ENCODE assay signal across 8 cellular contexts in genomic region chr6:18387061-18387721, GRCh38. TPM values are rescaled to one million over a fixed set of nuclear protein-coding genes. Genes with fewer than 3 reads are reported as not detected.
DNase-seq lines count a peak whose midpoint lies in the region; ATAC-seq and TF ChIP-seq lines count a peak whose summit lies in the region.

Gene RNF144B, plus strand, starts transcription at chr6:18387350. Its CDS starts 12,185 bp downstream, at chr6:18399535.

- H3F3A ChIP-seq in GM23338 (replicated peaks; ENCODE audit: low read depth) (peaks cover 10% of the 10 kb centered on the region; the same call in 1 of the 2 replicates), neural cell (ENCODE audit: insufficient read depth, low read length, poor library complexity, severe bottlenecking) (no peaks in the 10 kb centered on the region)

- no peaks in the 10 kb centered on the region; the same call in 1 of the 3 replicates for H3K9me3 Mint-ChIP-seq in GM23338
- no peaks in the 10 kb centered on the region for H3K9me3 Mint-ChIP-seq in stimulated activated naive CD8-positive, alpha-beta T cell treated with anti-CD3 and anti-CD28 coated beads, Interleukin-15, amount 100 ng/mL, for 72 hours

- no peaks in the 10 kb centered on the region for H4K20me1 ChIP-seq in GM23338 (replicated peaks; ENCODE audit: insufficient read depth)
- H4K20me1 ChIP-seq in neural cell (ENCODE audit: insufficient read depth) = no peaks in the 10 kb centered on the region

- peak; percentile 16 for TF ChIP-seq EP300 in neural cell (conservative IDR thresholded peaks at IDR 0.05; ENCODE audit: poor library complexity, severe bottlenecking)

- POLR2A ChIA-PET in RWPE1 (lab: Yijun Ruan, JAX; ENCODE audit: low non-redundant PET) = interaction anchor here (1.2 kb wide), 1 partner anchor 123 kb away, joined by 3 read pairs; the partner anchor contains the start of gene DEK

- H3K4me1 ChIP-seq in GM23338 (ENCODE audit: insufficient read depth) = peaks cover 43% of the 10 kb centered on the region

- H2AFZ ChIP-seq in GM23338 (peak within 1 kb of the TSS; percentile 97), neural cell (ENCODE audit: low read depth, low read length) (peak within 1 kb of the TSS; percentile 5)

- H3K36me3 ChIP-seq in GM23338 (ENCODE audit: insufficient read depth) (no peaks in the 10 kb centered on the region), neural cell (ENCODE audit: insufficient read depth, low read length) (no peaks in the 10 kb centered on the region)

- DNase-seq in DMS53 (lab: John Stamatoyannopoulos, UW) (peak; percentile 96), GM23338 (ENCODE audit: low spot score) (peak; percentile 93), LNCaP clone FGC (ENCODE audit: low read depth) (peak; percentile 92), RWPE1 (ENCODE audit: low spot score) (peak; percentile 81), fibroblast of the conjunctiva (ENCODE audit: low read depth) (peak; percentile 51)
- peak; percentile 84 for DNase-seq in activated effector memory CD4-positive, alpha-beta T cell treated with anti-CD3 and anti-CD28 coated beads, Interleukin-2, amount 50 U/mL, for 16 hours
- DNase-seq in stimulated activated naive CD8-positive, alpha-beta T cell treated with anti-CD3 and anti-CD28 coated beads, Interleukin-15, amount 100 ng/mL, for 72 hours = peak; percentile 52 to 56

- peak within 1 kb of the TSS; percentile 64 for H3K4me3 ChIP-seq in GM23338
- H3K4me3 ChIP-seq in LNCaP clone FGC (ENCODE audit: low read depth, low read length) = peak within 1 kb of the TSS; percentile 75
- H3K4me3 ChIP-seq in neural cell (ENCODE audit: low read length) = peak within 1 kb of the TSS; percentile 78

- peaks cover 6% of the 10 kb centered on the region for H3K27me3 Mint-ChIP-seq in GM23338 (ENCODE audit: insufficient read depth, low read depth, poor library complexity)
- H3K27me3 Mint-ChIP-seq in stimulated activated naive CD8-positive, alpha-beta T cell treated with anti-CD3 and anti-CD28 coated beads, Interleukin-15, amount 100 ng/mL, for 72 hours = no peaks in the 10 kb centered on the region

- no peaks in the 10 kb centered on the region for H3K9me3 ChIP-seq in neural cell (ENCODE audit: low read length)

- peak within 1 kb of the TSS; percentile 36 for H3K9ac ChIP-seq in neural cell (ENCODE audit: low read length)

- CTCF ChIA-PET in RWPE1 (lab: Yijun Ruan, JAX) = interaction anchor here (0.5 to 0.7 kb wide), 3 partner anchors 18 to 803 kb away, joined by 3 to 5 read pairs (median 4); no protein-coding TSS in a partner anchor

- ATAC-seq in GM23338 = peak; percentile 97
- peak; percentile 92 for ATAC-seq in stimulated activated naive CD8-positive, alpha-beta T cell treated with anti-CD3 and anti-CD28 coated beads, Interleukin-15, amount 100 ng/mL, for 72 hours

- peaks cover 40% of the 10 kb centered on the region for H3K4me1 Mint-ChIP-seq in GM23338
- H3K4me1 Mint-ChIP-seq in stimulated activated naive CD8-positive, alpha-beta T cell treated with anti-CD3 and anti-CD28 coated beads, Interleukin-15, amount 100 ng/mL, for 72 hours = peaks cover 43% of the 10 kb centered on the region

- peak within 1 kb of the TSS; percentile 73 for H3K27ac Mint-ChIP-seq in GM23338
- peak within 1 kb of the TSS; percentile 10 to 23 for H3K27ac Mint-ChIP-seq in stimulated activated naive CD8-positive, alpha-beta T cell treated with anti-CD3 and anti-CD28 coated beads, Interleukin-15, amount 100 ng/mL, for 72 hours

- TF ChIP-seq CTCF in GM23338 (conservative IDR thresholded peaks at IDR 0.05; ENCODE audit: low read depth in 2 of 2) (no peak), LNCaP clone FGC (IDR thresholded peaks at IDR 0.05; ENCODE audit: control insufficient read depth, extremely low read depth, insufficient read depth) (no peak), RWPE1 (conservative IDR thresholded peaks at IDR 0.05; ENCODE audit: low read depth) (no peak), neural cell (IDR thresholded peaks at IDR 0.05; ENCODE audit: poor library complexity, severe bottlenecking) (no peak)

- H3K36me3 Mint-ChIP-seq in GM23338 (ENCODE audit: low read depth) = peaks cover 4% of the 10 kb centered on the region; the same call in 2 of the 3 replicates

- no peaks in the 10 kb centered on the region for H3K27me3 ChIP-seq in GM23338 (ENCODE audit: insufficient read depth)
- H3K27me3 ChIP-seq in neural cell (ENCODE audit: insufficient read depth, low read depth, low read length) = peaks cover 29% of the 10 kb centered on the region

- H3K9me2 ChIP-seq in GM23338 (ENCODE audit: insufficient read depth) (no peaks in the 10 kb centered on the region), neural cell (ENCODE audit: insufficient read depth, low read length) (no peaks in the 10 kb centered on the region)

- H3K4me2 ChIP-seq in GM23338 (peak within 1 kb of the TSS; percentile 82), neural cell (ENCODE audit: low read length) (peak within 1 kb of the TSS; percentile 79)

- H3K27ac ChIP-seq in GM23338 (ENCODE audit: low read depth) (peak within 1 kb of the TSS; percentile 92), RWPE1 (peak within 1 kb of the TSS; percentile 91), neural cell (ENCODE audit: low read length) (no peak within 1 kb of the TSS)

- TF ChIP-seq RAD21 in neural cell (conservative IDR thresholded peaks at IDR 0.05) = no peak

- H3K79me2 ChIP-seq in GM23338 (replicated peaks; ENCODE audit: insufficient read depth) (peaks cover 19% of the 10 kb centered on the region), neural cell (replicated peaks; ENCODE audit: insufficient read depth, low read length) (no peaks in the 10 kb centered on the region)

- H3K4me3 Mint-ChIP-seq in GM23338 = peak within 1 kb of the TSS; percentile 93
- peak within 1 kb of the TSS; percentile 92 to 96 for H3K4me3 Mint-ChIP-seq in stimulated activated naive CD8-positive, alpha-beta T cell treated with anti-CD3 and anti-CD28 coated beads, Interleukin-15, amount 100 ng/mL, for 72 hours

TF ChIP-seq in GM23338, 12 proteins besides CTCF, POLR2A, EP300 and RAD21:
- TF ChIP-seq POLR2AphosphoS5 (IDR thresholded peaks at IDR 0.05; ENCODE audit: low read depth) (peak; percentile 63), ETS1 (IDR thresholded peaks at IDR 0.05) (no peak), NANOG (IDR thresholded peaks at IDR 0.05; ENCODE audit: borderline replicate concordance) (no peak)

TF ChIP-seq in neural cell, 6 proteins besides CTCF, POLR2A, EP300 and RAD21:
- TF ChIP-seq MXI1 (conservative IDR thresholded peaks at IDR 0.05; ENCODE audit: poor library complexity, severe bottlenecking) (peak; percentile 55), POLR2AphosphoS5 (IDR thresholded peaks at IDR 0.05) (peak; percentile 26), EZH2 (IDR thresholded peaks at IDR 0.05; ENCODE audit: borderline replicate concordance, insufficient read depth, low read length, poor library complexity, severe bottlenecking) (no peak)

RNA-seq across cellular contexts. Expression of gene RNF144B, which starts in this region (rescaled TPM):
- 8.0 and 9.0 TPM in 2 replicates for total RNA-seq in GM23338 (2014; rRNA removed; shearing (Covaris generic))
- polyA plus RNA-seq in GM23338 (2016; fragmentation: Nextera tagmentation; extraction: Ambion mirVana) (3.2 and 4.2 TPM in 2 replicates), neural cell (0.14 and 0.15 TPM in 2 replicates)
- 0.24 TPM in 1 of 2 replicates, not detected in the other for polyA minus RNA-seq in neural cell
